Comparison of ENCODE assay signal across 8 cellular contexts in the genomic region with DNA sequence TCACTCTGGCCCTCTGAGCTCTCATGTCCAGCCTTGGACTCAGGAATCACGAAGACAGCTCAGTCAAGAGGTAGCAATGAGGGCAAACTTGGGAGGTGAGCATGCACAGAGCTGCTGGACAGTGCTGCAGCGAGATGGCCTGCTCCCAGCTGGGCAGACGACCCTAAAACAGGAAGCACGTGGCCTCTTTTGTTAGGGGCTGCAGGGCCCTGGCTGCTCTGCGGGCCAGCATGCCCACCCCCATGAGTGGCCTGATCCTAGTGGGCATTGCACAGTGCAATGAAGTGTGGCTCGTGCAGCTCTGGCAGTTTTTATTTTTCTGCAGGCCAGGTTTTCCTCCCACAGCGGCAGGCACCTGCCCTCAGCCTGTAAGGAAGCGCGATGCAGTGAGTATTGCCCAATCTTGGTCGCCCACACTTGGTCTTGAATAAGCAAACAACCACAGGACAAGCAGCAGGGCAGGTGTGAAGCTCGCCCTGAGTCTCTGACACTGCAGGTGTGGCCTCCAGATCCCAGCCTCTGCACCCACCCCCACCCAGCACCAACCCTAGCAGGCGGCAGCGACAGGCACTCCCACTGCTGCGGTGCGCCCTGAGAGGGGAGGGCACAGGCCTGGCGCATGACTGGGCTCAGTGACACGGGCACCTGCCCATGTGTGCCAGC.
DNase-seq lines count a peak whose midpoint lies in the region; TF ChIP-seq lines count a peak whose summit lies in the region.

No MANE protein-coding gene starts in this region.

- peaks cover 83% of the 10 kb centered on the region for H3K4me1 Mint-ChIP-seq in activated naive CD8-positive, alpha-beta T cell treated with anti-CD3 and anti-CD28 coated beads for 36 hours
- peaks cover 43% of the 10 kb centered on the region for H3K4me1 Mint-ChIP-seq in glutamatergic neuron (ENCODE audit: low read depth, unreplicated experiment)

- H3K4me3 Mint-ChIP-seq in activated naive CD8-positive, alpha-beta T cell treated with anti-CD3 and anti-CD28 coated beads for 36 hours, result peak overlapping the region; percentile 22
- H3K4me3 Mint-ChIP-seq in glutamatergic neuron (ENCODE audit: unreplicated experiment), result no peak overlapping the region

- no peak for TF ChIP-seq CTCF in glutamatergic neuron (IDR thresholded peaks at IDR 0.05; ENCODE audit: partially characterized antibody, unreplicated experiment)

- peak; percentile 63 for DNase-seq in activated CD8-positive, alpha-beta memory T cell treated with anti-CD3 and anti-CD28 coated beads, Interleukin-2, amount 50 U/mL, for 4 hours
- DNase-seq in activated CD8-positive, alpha-beta memory T cell treated with anti-CD3 and anti-CD28 coated beads for 24 hours, result no peak
- DNase-seq in NCI-H69 (lab: John Stamatoyannopoulos, UW) (peak; percentile 90), GM03348 (ENCODE audit: low spot score) (no peak), glutamatergic neuron (no peak), COLO829 (ENCODE audit: low spot score) (no peak)
- DNase-seq in activated naive CD8-positive, alpha-beta T cell treated with anti-CD3 and anti-CD28 coated beads for 36 hours, result peak; percentile 46

- peaks cover 51% of the 10 kb centered on the region for H3K36me3 Mint-ChIP-seq in activated naive CD8-positive, alpha-beta T cell treated with anti-CD3 and anti-CD28 coated beads for 36 hours
- H3K36me3 Mint-ChIP-seq in glutamatergic neuron (ENCODE audit: unreplicated experiment), result no peaks in the 10 kb centered on the region

- H3K27ac ChIP-seq in skin epidermis, result peak overlapping the region in 13 of 21 experiments; percentile 20 to 82 (median 55)

- H3K27me3 Mint-ChIP-seq in activated naive CD8-positive, alpha-beta T cell treated with anti-CD3 and anti-CD28 coated beads for 36 hours, result no peaks in the 10 kb centered on the region
- peaks cover 13% of the 10 kb centered on the region for H3K27me3 Mint-ChIP-seq in glutamatergic neuron (ENCODE audit: unreplicated experiment)

- H3K4me3 ChIP-seq in skin epidermis, result no peak overlapping the region

- H3K9me3 Mint-ChIP-seq in activated naive CD8-positive, alpha-beta T cell treated with anti-CD3 and anti-CD28 coated beads for 36 hours, result no peaks in the 10 kb centered on the region
- H3K9me3 Mint-ChIP-seq in glutamatergic neuron (ENCODE audit: unreplicated experiment), result peaks cover 14% of the 10 kb centered on the region

- H3K27ac Mint-ChIP-seq in activated naive CD8-positive, alpha-beta T cell treated with anti-CD3 and anti-CD28 coated beads for 36 hours, result peak overlapping the region; percentile 83
- no peak overlapping the region for H3K27ac Mint-ChIP-seq in glutamatergic neuron (ENCODE audit: unreplicated experiment)

Comparison
In these comparisons a context has a peak if more than half of its experiments do, and no peak if none do; other contexts are left out.
1. DNase-seq: peak in activated CD8-positive, alpha-beta memory T cell treated with anti-CD3 and anti-CD28 coated beads, Interleukin-2, amount 50 U/mL, for 4 hours (single experiment), NCI-H69 (single experiment) and activated naive CD8-positive, alpha-beta T cell treated with anti-CD3 and anti-CD28 coated beads for 36 hours (single experiment); none in activated CD8-positive, alpha-beta memory T cell treated with anti-CD3 and anti-CD28 coated beads for 24 hours (single experiment), GM03348 (single experiment), glutamatergic neuron (single experiment) and COLO829 (single experiment).